In the genomic region with DNA sequence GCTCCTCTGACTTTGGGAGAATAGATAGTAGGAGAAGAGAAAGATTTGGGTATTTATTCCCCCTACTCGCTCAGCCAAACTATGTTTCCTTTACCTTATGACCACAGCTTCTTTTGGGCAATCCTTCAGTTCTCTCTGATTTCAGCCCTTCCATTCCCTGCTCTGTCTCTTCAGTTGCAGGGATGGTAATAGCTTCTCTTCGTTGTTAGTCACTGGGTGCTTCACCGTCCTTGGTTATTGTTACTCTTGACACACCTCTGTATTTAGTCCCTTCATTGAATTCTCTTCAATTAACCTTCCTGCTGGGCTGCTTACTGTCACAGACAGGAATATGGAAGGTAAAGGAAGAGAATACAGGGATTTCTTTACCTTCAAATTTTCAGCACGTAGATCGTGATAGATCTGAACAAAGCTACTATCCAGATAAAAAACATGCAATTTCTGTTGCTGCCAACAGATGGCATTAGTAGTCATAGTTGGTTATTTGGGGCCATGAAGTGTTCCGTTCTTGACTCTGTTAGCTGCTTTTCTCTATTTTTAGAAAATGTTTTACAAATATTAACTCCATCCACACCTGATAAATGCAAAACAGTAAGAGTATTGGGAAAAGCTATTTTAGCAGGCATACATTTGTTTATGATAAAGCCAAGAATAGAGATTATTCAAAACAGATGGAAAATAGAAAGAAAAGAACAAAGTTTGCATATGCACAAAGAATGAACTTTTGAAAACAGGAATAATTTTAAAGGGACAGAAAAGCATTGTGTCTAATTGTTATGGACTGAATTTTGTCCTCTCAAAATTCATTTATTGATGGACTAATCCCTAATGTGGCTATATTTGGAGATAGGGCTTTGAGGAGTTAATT, we compare ENCODE assay signal across 8 cellular contexts. TPM values are rescaled to one million over a fixed set of nuclear protein-coding genes. Genes with fewer than 3 reads are reported as not detected.
DNase-seq lines count a peak whose midpoint lies in the region; ATAC-seq and TF ChIP-seq lines count a peak whose summit lies in the region.

No MANE protein-coding gene starts in this region.

- 24 to 30% (median 28%) methylated on average over 6 of the region's 6 CpGs for WGBS in heart left ventricle, 4 donors

- peaks cover 0 to 8% (median 2%) of the 10 kb centered on the region in 12 donors for H3K4me1 ChIP-seq in heart left ventricle

- intact Hi-C loops in activated B cell treated with CpG ODN at 0.5 μM for 24 hours (cut with micrococcal nuclease): loop anchor here (1.0 to 10.0 kb wide), 6 partner anchors 141 to 1429 kb away; a partner anchor contains a TSS
- intact Hi-C loops in heart left ventricle (cut with DNase I): loop anchor here in 9 of 10 donors (1.0 to 10.0 kb wide), 10 partner anchors 169 to 579 kb away; no protein-coding TSS in a partner anchor

- H3K27ac ChIP-seq in C4-2B: no peak overlapping the region; the same call in 1 of the 2 replicates
- H3K27ac ChIP-seq in heart left ventricle: no peak overlapping the region

- H3K4me3 ChIP-seq in heart left ventricle: peak overlapping the region in 6 of 12 donors; percentile 7 to 35 (median 24)

- peaks cover 6% of the 10 kb centered on the region for H3K27me3 Mint-ChIP-seq in activated B cell treated with CpG ODN at 0.5 μM for 24 hours

- no peaks in the 10 kb centered on the region for H3K36me3 ChIP-seq in heart left ventricle

- no peaks in the 10 kb centered on the region for H3K9me3 ChIP-seq in heart left ventricle

- DNase-seq in NCI-H2081 (lab: John Stamatoyannopoulos, UW) (peak; percentile 39 to 78), activated B cell treated with CpG ODN at 0.5 μM for 24 hours (no peak), heart left ventricle (no peak), putamen (ENCODE audit: low spot score) (peak; percentile 33)

- H3K9me3 Mint-ChIP-seq in activated B cell treated with CpG ODN at 0.5 μM for 24 hours: no peaks in the 10 kb centered on the region

- POLR2A ChIA-PET in activated B cell treated with CpG ODN at 0.5 μM for 24 hours (lab: Charles Lee): interaction anchor here (1.0 kb wide), 1 partner anchor 141 kb away, joined by 3 read pairs; a partner anchor contains a TSS

- ATAC-seq in GM18511 (IDR thresholded peaks at IDR 0.05; ENCODE audit: unreplicated experiment) (peak; percentile 93), HG02981 (IDR thresholded peaks at IDR 0.05; ENCODE audit: unreplicated experiment) (peak; percentile 80), activated B cell treated with CpG ODN at 0.5 μM for 24 hours (ENCODE audit: low read depth) (peak; percentile 73), heart left ventricle (peak in 3 of 4 donors; percentile 65 to 75 (median 68)), HG03025 (IDR thresholded peaks at IDR 0.05; ENCODE audit: low FRiP score, unreplicated experiment) (no peak)

- no peaks in the 10 kb centered on the region for H3K27me3 ChIP-seq in heart left ventricle

- TF ChIP-seq CTCF in C4-2B (conservative IDR thresholded peaks at IDR 0.05): peak; percentile 93
- peak; percentile 64 for TF ChIP-seq CTCF in activated B cell treated with CpG ODN at 0.5 μM for 24 hours (IDR thresholded peaks at IDR 0.05)
- TF ChIP-seq CTCF in heart left ventricle (IDR thresholded peaks at IDR 0.05): peak; percentile 42 to 82 (median 66)

- peaks cover 8% of the 10 kb centered on the region for H3K4me1 Mint-ChIP-seq in activated B cell treated with CpG ODN at 0.5 μM for 24 hours

- CTCF ChIA-PET in activated B cell treated with CpG ODN at 0.5 μM for 24 hours (lab: Charles Lee): interaction anchor here (0.5 to 1.5 kb wide), 25 partner anchors 9 to 1328 kb away, joined by 3 to 38 read pairs (median 4); no protein-coding TSS in a partner anchor

- no peak overlapping the region for H3K27ac Mint-ChIP-seq in activated B cell treated with CpG ODN at 0.5 μM for 24 hours

- TF ChIP-seq POLR2A in heart left ventricle (IDR thresholded peaks at IDR 0.05): no peak

- peak overlapping the region; percentile 46 for H3K4me3 Mint-ChIP-seq in activated B cell treated with CpG ODN at 0.5 μM for 24 hours

- no peaks in the 10 kb centered on the region for H3K36me3 Mint-ChIP-seq in activated B cell treated with CpG ODN at 0.5 μM for 24 hours (ENCODE audit: low read depth)

RNA-seq across cellular contexts. Expression of a gene that starts 14.0 kb away (rescaled TPM):
- total RNA-seq in activated B cell treated with CpG ODN at 0.5 μM for 24 hours (not detected in 2 replicates), heart left ventricle (not detected)
- polyA plus RNA-seq in heart left ventricle: not detected

RNA-seq across cellular contexts. Expression of a gene that starts 52.1 kb away (rescaled TPM):
- total RNA-seq in activated B cell treated with CpG ODN at 0.5 μM for 24 hours (6.2 and 9.0 TPM in 2 replicates), heart left ventricle (10 to 100 TPM; 20.7 to 45.2 (median 32.2) TPM)
- polyA plus RNA-seq in heart left ventricle: 10 to 100 TPM; 22.3 to 23.6 TPM

Comparison
In these comparisons a context has a peak if more than half of its experiments do, and no peak if none do; other contexts are left out.
1. DNase-seq: peak in NCI-H2081 (2 of 2) and putamen (single experiment); none in activated B cell treated with CpG ODN at 0.5 μM for 24 hours (single experiment) and heart left ventricle (0 of 5).
2. Peak in every context shown above with its lines, with median percentiles within 50 percentile points of each other: CTCF ChIP-seq.